In the genomic region with DNA sequence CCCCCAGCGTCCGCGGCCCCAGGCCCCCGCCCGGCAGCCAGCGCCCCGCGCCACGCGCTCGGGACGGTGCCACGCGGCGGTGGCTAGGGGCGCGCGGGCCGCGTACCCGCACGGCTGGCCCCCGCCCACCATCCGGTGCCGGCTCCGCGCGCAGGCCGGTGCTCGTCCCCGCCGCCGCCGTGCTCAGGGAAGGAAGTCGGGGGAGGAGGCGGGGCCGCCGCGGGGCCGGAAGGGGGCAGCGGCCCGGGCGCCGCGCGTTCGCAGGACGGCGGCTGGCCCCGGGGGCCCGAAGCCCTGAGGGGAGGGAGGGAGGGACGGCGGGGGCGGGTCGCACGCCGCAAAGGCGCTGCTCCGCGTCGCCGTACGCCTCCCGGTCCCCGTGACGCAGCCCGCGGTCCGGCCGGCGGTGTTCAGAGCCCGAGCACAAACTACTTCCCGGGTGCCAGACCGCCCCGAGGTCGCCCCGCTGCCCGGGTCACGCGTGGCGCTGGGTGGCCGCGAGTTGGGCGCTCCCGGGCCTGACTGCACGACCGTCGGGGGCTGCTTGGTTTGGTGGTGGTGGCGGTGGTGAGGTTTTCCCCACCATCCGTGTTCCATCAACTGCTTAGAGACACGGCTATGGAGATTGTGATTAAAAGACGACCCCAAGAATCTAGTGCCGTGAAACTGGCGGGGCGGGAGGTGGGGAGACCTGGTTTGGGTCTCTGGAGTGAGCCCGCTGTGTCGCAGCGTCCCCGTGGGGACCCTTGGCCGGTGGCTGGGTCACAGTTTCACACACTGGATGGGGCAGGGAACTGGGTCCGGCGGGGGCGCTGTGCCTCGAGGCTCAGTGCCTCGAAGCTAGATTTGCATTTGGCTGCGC, we compare ENCODE assay signal across 8 cellular contexts.
A peak's percentile ranks its signal among the peaks of the same experiment; 100 is the strongest.
DNase-seq lines count a peak whose midpoint lies in the region; ATAC-seq and TF ChIP-seq lines count a peak whose summit lies in the region.

TSS of gene DCTD (minus strand) at position 205 of the 862 bp plus-strand sequence. CDS start 1,818 bp downstream, outside the sequence.

- peak within 1 kb of the TSS; percentile 81 for H3K4me3 Mint-ChIP-seq in T-helper 2 cell treated with Interferon-gamma antibody and Interleukin-4, amounts not matched to agents 5 μg/mL and 100 μg/mL, for 36 hours

- H3K9me3 ChIP-seq in KOPT-K1 (ENCODE audit: insufficient read depth, low read length, poor library complexity, severe bottlenecking) = no peaks in the 10 kb centered on the region

- peak; percentile 95 for DNase-seq in GM03348 (ENCODE audit: low spot score)
- peak; percentile 86 for DNase-seq in T-helper 2 cell treated with Interferon-gamma antibody and Interleukin-4, amounts not matched to agents 5 μg/mL and 100 μg/mL, for 36 hours (ENCODE audit: low spot score)
- DNase-seq in anterior cingulate cortex (lab: John Stamatoyannopoulos, UW) = peak in 56 of 58 donors; percentile 22 to 85 (median 56)
- peak; percentile 66 for DNase-seq in hepatic stellate cell (ENCODE audit: low spot score)
- no peak for DNase-seq in retinal pigment epithelial cell (ENCODE audit: low read depth)
- DNase-seq in NCI-H187 treated with DMSO at 0.1 percent for 48 hours (lab: John Stamatoyannopoulos, UW) = no peak

- H3K27ac ChIP-seq in KOPT-K1 (ENCODE audit: low read depth, low read length, poor library complexity, severe bottlenecking) = peak within 1 kb of the TSS; percentile 85

- H3K27ac Mint-ChIP-seq in T-helper 2 cell treated with Interferon-gamma antibody and Interleukin-4, amounts not matched to agents 5 μg/mL and 100 μg/mL, for 36 hours = peak within 1 kb of the TSS; percentile 95

- H3K4me3 ChIP-seq in retinal pigment epithelial cell (ENCODE audit: low read length) = peak within 1 kb of the TSS; percentile 66

- H3K27me3 Mint-ChIP-seq in T-helper 2 cell treated with Interferon-gamma antibody and Interleukin-4, amounts not matched to agents 5 μg/mL and 100 μg/mL, for 36 hours (ENCODE audit: low read depth) = no peaks in the 10 kb centered on the region

- TF ChIP-seq CTCF in retinal pigment epithelial cell (conservative IDR thresholded peaks at IDR 0.05; ENCODE audit: low read depth, low read length) = peak; percentile 46

- H3K36me3 Mint-ChIP-seq in T-helper 2 cell treated with Interferon-gamma antibody and Interleukin-4, amounts not matched to agents 5 μg/mL and 100 μg/mL, for 36 hours (ENCODE audit: low read depth) = peaks cover 26% of the 10 kb centered on the region

- peak; percentile 84 for ATAC-seq in GM21619 (IDR thresholded peaks at IDR 0.05; ENCODE audit: unreplicated experiment)

- peaks cover 41% of the 10 kb centered on the region for H3K4me1 Mint-ChIP-seq in T-helper 2 cell treated with Interferon-gamma antibody and Interleukin-4, amounts not matched to agents 5 μg/mL and 100 μg/mL, for 36 hours (ENCODE audit: low read depth)

- H3K36me3 ChIP-seq in KOPT-K1 (ENCODE audit: insufficient read depth, low read length) = peaks cover 29% of the 10 kb centered on the region

- no peaks in the 10 kb centered on the region for H3K9me3 Mint-ChIP-seq in T-helper 2 cell treated with Interferon-gamma antibody and Interleukin-4, amounts not matched to agents 5 μg/mL and 100 μg/mL, for 36 hours

Comparison
In these comparisons a context has a peak if more than half of its experiments do, and no peak if none do; other contexts are left out.
1. DNase-seq: peak in GM03348 (single experiment), T-helper 2 cell treated with Interferon-gamma antibody and Interleukin-4, amounts not matched to agents 5 μg/mL and 100 μg/mL, for 36 hours (single experiment), anterior cingulate cortex (56 of 58) and hepatic stellate cell (single experiment); none in retinal pigment epithelial cell (single experiment) and NCI-H187 treated with DMSO at 0.1 percent for 48 hours (single experiment).